ENCODE assay signal across 1 cellular context in genomic region chr15:66497502-66498455, GRCh38.
TF ChIP-seq lines count a peak whose summit lies in the region.

Gene SNAPC5 (minus strand): TSS chr15:66497762. CDS start chr15:66497731, 31 bp downstream.

TF ChIP-seq in K562, 482 proteins besides CTCF, POLR2A, EP300 and RAD21 (continued from another document and continues in another):
- no peak for TF ChIP-seq ZC3H4 (CRISPR knock-in tag; IDR thresholded peaks at IDR 0.05; ENCODE audit: borderline replicate concordance)
- TF ChIP-seq SRSF7 (optimal IDR thresholded peaks at IDR 0.05; ENCODE audit: low read depth, low read length): no peak
- TF ChIP-seq ELF4 (CRISPR knock-in tag; IDR thresholded peaks at IDR 0.05): no peak
- peak; percentile 97 for TF ChIP-seq NKRF (IDR thresholded peaks at IDR 0.05; ENCODE audit: borderline replicate concordance)
- peak; percentile 87 for TF ChIP-seq GABPA (tag; conservative IDR thresholded peaks at IDR 0.05; ENCODE audit: low read depth)
- TF ChIP-seq NCOR1 (IDR thresholded peaks at IDR 0.05): peak; percentile 41
- peak; percentile 69; the same call in 1 of the 2 replicates for TF ChIP-seq PKNOX1 (IDR thresholded peaks at IDR 0.05)
- no peak for TF ChIP-seq SP2 (IDR thresholded peaks at IDR 0.05; ENCODE audit: extremely low read depth, low read depth, low read length, poor library complexity, severe bottlenecking)
- TF ChIP-seq ZNF785 (CRISPR knock-in tag; IDR thresholded peaks at IDR 0.05): no peak
- peak; percentile 88 for TF ChIP-seq POLR2H (tag; IDR thresholded peaks at IDR 0.05; ENCODE audit: low read depth)
- TF ChIP-seq MED1 (CRISPR knock-in tag; IDR thresholded peaks at IDR 0.05; ENCODE audit: borderline replicate concordance): no peak
- TF ChIP-seq KLF10 (CRISPR knock-in tag; IDR thresholded peaks at IDR 0.05): no peak
- TF ChIP-seq PHF8 (IDR thresholded peaks at IDR 0.05; ENCODE audit: borderline replicate concordance, low read length): peak; percentile 84; the same call in 1 of the 2 replicates
- no peak for TF ChIP-seq ZBTB26 (CRISPR knock-in tag; IDR thresholded peaks at IDR 0.05)
- TF ChIP-seq TAF7 (tag; IDR thresholded peaks at IDR 0.05): peak; percentile 53; the same call in 1 of the 2 replicates
- peak; percentile 77; the same call in 1 of the 2 replicates for TF ChIP-seq ZBTB43 (CRISPR knock-in tag; IDR thresholded peaks at IDR 0.05)
- TF ChIP-seq ZSCAN32 (CRISPR knock-in tag; IDR thresholded peaks at IDR 0.05): no peak
- TF ChIP-seq RBM15 (IDR thresholded peaks at IDR 0.05; ENCODE audit: insufficient read depth, low read length): no peak
- TF ChIP-seq HOMEZ (CRISPR knock-in tag; IDR thresholded peaks at IDR 0.05): no peak
- TF ChIP-seq YY1 (IDR thresholded peaks at IDR 0.05; ENCODE audit: borderline replicate concordance in 1 of 3, control insufficient read depth in 1 of 3, extremely low read depth in 1 of 3, insufficient read depth in 3 of 3, insufficient read length in 1 of 3, insufficient replicate concordance in 2 of 3, low read depth in 1 of 3, low read length in 2 of 3): peak in 2 of 3 experiments; percentile 64 to 68
- no peak for TF ChIP-seq USF1 (CRISPR knock-in tag; IDR thresholded peaks at IDR 0.05)
- no peak for TF ChIP-seq ZNF134 (CRISPR knock-in tag; conservative IDR thresholded peaks at IDR 0.05)
- no peak for TF ChIP-seq ZNF140 (CRISPR knock-in tag; IDR thresholded peaks at IDR 0.05)
- TF ChIP-seq ZNF609 (CRISPR knock-in tag; IDR thresholded peaks at IDR 0.05; ENCODE audit: borderline replicate concordance): peak; percentile 18; the same call in 1 of the 2 replicates
- peak; percentile 82 for TF ChIP-seq ZNF253 (CRISPR knock-in tag; conservative IDR thresholded peaks at IDR 0.05)
- TF ChIP-seq RNF219 (CRISPR knock-in tag; IDR thresholded peaks at IDR 0.05): peak; percentile 76
- peak; percentile 68; the same call in 1 of the 2 replicates for TF ChIP-seq DIDO1 (tag; IDR thresholded peaks at IDR 0.05; ENCODE audit: low read depth)
- no peak for TF ChIP-seq NR2C2 (CRISPR knock-in tag; IDR thresholded peaks at IDR 0.05)
- peak; percentile 73 for TF ChIP-seq NR2C2 (tag; IDR thresholded peaks at IDR 0.05)
- TF ChIP-seq NUFIP1 (IDR thresholded peaks at IDR 0.05; ENCODE audit: partially characterized antibody): no peak
- TF ChIP-seq OTX1 (CRISPR knock-in tag; IDR thresholded peaks at IDR 0.05): no peak
- TF ChIP-seq PURB (CRISPR knock-in tag; IDR thresholded peaks at IDR 0.05; ENCODE audit: low read depth): no peak
- peak; percentile 80 for TF ChIP-seq CCNT2 (IDR thresholded peaks at IDR 0.05; ENCODE audit: borderline replicate concordance, extremely low read depth, insufficient read length, low read depth, low read length)
- no peak for TF ChIP-seq MTF1 (CRISPR knock-in tag; IDR thresholded peaks at IDR 0.05; ENCODE audit: borderline replicate concordance)
- TF ChIP-seq BCL6 (CRISPR knock-in tag; IDR thresholded peaks at IDR 0.05): no peak
- TF ChIP-seq ZNF431 (CRISPR knock-in tag; IDR thresholded peaks at IDR 0.05): no peak; the same call in 1 of the 2 replicates
- TF ChIP-seq ZNF217 (CRISPR knock-in tag; IDR thresholded peaks at IDR 0.05): no peak
- TF ChIP-seq ARNT (IDR thresholded peaks at IDR 0.05): peak in 1 of 2 experiments; percentile 83; a peak in 2 of 4 replicates
- no peak for TF ChIP-seq SRSF3 (IDR thresholded peaks at IDR 0.05; ENCODE audit: insufficient read depth, low read length)
- no peak; the same call in 1 of the 2 replicates for TF ChIP-seq E2F1 (CRISPR knock-in tag; IDR thresholded peaks at IDR 0.05)
- no peak for TF ChIP-seq SMARCA4 (IDR thresholded peaks at IDR 0.05)
- TF ChIP-seq ZBTB33 (CRISPR knock-in tag; IDR thresholded peaks at IDR 0.05): peak; percentile 89
- TF ChIP-seq POLR2B (IDR thresholded peaks at IDR 0.05; ENCODE audit: low read depth, partially characterized antibody): peak; percentile 78
- TF ChIP-seq ADNP (tag; IDR thresholded peaks at IDR 0.05): no peak
